In genomic region chr14:104650057-104650980, GRCh38 we compare ENCODE assay signal across 8 cellular contexts. TPM values are rescaled to one million over a fixed set of nuclear protein-coding genes. Genes with fewer than 3 reads are reported as not detected.
DNase-seq lines count a peak whose midpoint lies in the region; ATAC-seq and TF ChIP-seq lines count a peak whose summit lies in the region.

No MANE protein-coding gene starts in this region.

- intact Hi-C loops in dorsolateral prefrontal cortex (cut with DNase I) = loop anchor here (2.0 kb wide), 2 partner anchors 30 to 58 kb away; no protein-coding TSS in a partner anchor
- intact Hi-C loops in lower lobe of right lung (cut with DNase I) = loop anchor here (10.0 kb wide), 1 partner anchor 54 kb away; no protein-coding TSS in a partner anchor

- no peaks in the 10 kb centered on the region for H3F3A ChIP-seq in Loucy (ENCODE audit: low read depth)

- H2AFZ ChIP-seq in Loucy (ENCODE audit: low read length) = peak overlapping the region; percentile 27; the same call in 1 of the 2 replicates

- no peaks in the 10 kb centered on the region for H3K27me3 ChIP-seq in Loucy (ENCODE audit: insufficient read depth, low read length, poor library complexity, severe bottlenecking)
- H3K27me3 ChIP-seq in dorsolateral prefrontal cortex = no peaks in the 10 kb centered on the region
- no peaks in the 10 kb centered on the region for H3K27me3 ChIP-seq in lower lobe of right lung (ENCODE audit: low read depth)

- H3K27ac ChIP-seq in dorsolateral prefrontal cortex (peak overlapping the region in 31 of 59 donors; percentile 14 to 90 (median 54)), lower lobe of right lung (no peak overlapping the region)

- H3K4me3 ChIP-seq in Loucy (ENCODE audit: low read length, poor library complexity, severe bottlenecking) (no peak overlapping the region), dorsolateral prefrontal cortex (peak overlapping the region; percentile 22 to 76 (median 65)), lower lobe of right lung (peak overlapping the region; percentile 47)

- no peaks in the 10 kb centered on the region for H3K4me1 ChIP-seq in Loucy (ENCODE audit: insufficient read depth, low read length, poor library complexity, severe bottlenecking)
- peaks cover 7% of the 10 kb centered on the region for H3K4me1 ChIP-seq in lower lobe of right lung

- no peak overlapping the region for H3K9ac ChIP-seq in Loucy (ENCODE audit: low read depth, low read length, poor library complexity, severe bottlenecking)

- TF ChIP-seq CTCF in Loucy (conservative IDR thresholded peaks at IDR 0.05; ENCODE audit: low read length) = peak; percentile 99
- peak; percentile 83 to 100 (median 97) for TF ChIP-seq CTCF in dorsolateral prefrontal cortex (IDR thresholded peaks at IDR 0.05 in 54 of 56, conservative IDR thresholded peaks at IDR 0.05 in 2 of 56; ENCODE audit: low read depth in 1 of 56, partially characterized antibody in 56 of 56)
- peak; percentile 93 for TF ChIP-seq CTCF in lower lobe of right lung (IDR thresholded peaks at IDR 0.05)

- DNase-seq in ACHN = peak; percentile 56
- DNase-seq in activated CD4-positive, alpha-beta T cell treated with anti-CD3 and anti-CD28 coated beads, Interleukin-2, amount 50 U/mL, for 1 hour = peak; percentile 65
- peak in 8 of 10 donors; percentile 59 to 83 (median 74) for DNase-seq in dorsolateral prefrontal cortex
- DNase-seq in lower lobe of right lung = peak; percentile 69
- peak in 2 of 3 donors; percentile 37 to 58 for DNase-seq in stimulated activated CD4-positive, alpha-beta T cell treated with anti-CD3 and anti-CD28 coated beads, TNF-alpha, amount 100 ng/mL, for 1 hour (ENCODE audit: low read depth in 3 of 3, low spot score in 1 of 3)
- DNase-seq in NK-92 (lab: John Stamatoyannopoulos, UW; ENCODE audit: unreplicated experiment) = no peak

- no peaks in the 10 kb centered on the region for H3K79me2 ChIP-seq in Loucy (ENCODE audit: insufficient read depth, low read length)

- no peaks in the 10 kb centered on the region for H4K20me1 ChIP-seq in Loucy (ENCODE audit: insufficient read depth, low read length, poor library complexity, severe bottlenecking)

- H3K4me2 ChIP-seq in Loucy (ENCODE audit: low read depth, low read length, poor library complexity, severe bottlenecking) = no peak overlapping the region

- H3K9me3 ChIP-seq in Loucy (ENCODE audit: insufficient read depth, low read depth, low read length) = peaks cover 10% of the 10 kb centered on the region; the same call in 1 of the 2 replicates
- no peaks in the 10 kb centered on the region for H3K9me3 ChIP-seq in lower lobe of right lung

- H3K36me3 ChIP-seq in Loucy (ENCODE audit: insufficient read depth, low read length) (no peaks in the 10 kb centered on the region), lower lobe of right lung (no peaks in the 10 kb centered on the region)

- H3K9me2 ChIP-seq in Loucy (replicated peaks; ENCODE audit: low read depth, low read length) = no peaks in the 10 kb centered on the region

- peak; percentile 68 for ATAC-seq in GM18511 (IDR thresholded peaks at IDR 0.05; ENCODE audit: unreplicated experiment)
- peak; percentile 85 for ATAC-seq in lower lobe of right lung

- in situ Hi-C loops in ACHN (cut with HindIII; ENCODE audit: low pct_ligation_motif_present, low pct_unique_long_range_greater_than_20kb, low sequenced_read_pairs) = no loop called here

RNA-seq across cellular contexts. Expression of gene INF2, which starts 39.1 kb away (rescaled TPM):
- 100 to 1,000 TPM in 97 of 120 experiments, 10 to 100 TPM in 23; 69.5 to 290 (median 127) TPM for total RNA-seq in dorsolateral prefrontal cortex
- 116 TPM for total RNA-seq in lower lobe of right lung

RNA-seq across cellular contexts. Expression of gene TMEM179, which starts 45.7 kb away (rescaled TPM):
- 100 to 1,000 TPM in 32 of 120 experiments, 10 to 100 TPM in 88; 45.0 to 133 (median 88.7) TPM for total RNA-seq in dorsolateral prefrontal cortex
- total RNA-seq in lower lobe of right lung = not detected

Comparison
In these comparisons a context has a peak if more than half of its experiments do, and no peak if none do; other contexts are left out.
1. RNA of gene TMEM179, which starts 45.7 kb away (total RNA-seq): 45.0 to 133 TPM in dorsolateral prefrontal cortex; not detected in lower lobe of right lung (single experiment); every median in the first group is over 10 times any median in the second.
2. Peak in every context shown above with its lines, with median percentiles within 50 percentile points of each other: CTCF ChIP-seq.